12 cellular contexts compared by ENCODE assay signal in the genomic region with DNA sequence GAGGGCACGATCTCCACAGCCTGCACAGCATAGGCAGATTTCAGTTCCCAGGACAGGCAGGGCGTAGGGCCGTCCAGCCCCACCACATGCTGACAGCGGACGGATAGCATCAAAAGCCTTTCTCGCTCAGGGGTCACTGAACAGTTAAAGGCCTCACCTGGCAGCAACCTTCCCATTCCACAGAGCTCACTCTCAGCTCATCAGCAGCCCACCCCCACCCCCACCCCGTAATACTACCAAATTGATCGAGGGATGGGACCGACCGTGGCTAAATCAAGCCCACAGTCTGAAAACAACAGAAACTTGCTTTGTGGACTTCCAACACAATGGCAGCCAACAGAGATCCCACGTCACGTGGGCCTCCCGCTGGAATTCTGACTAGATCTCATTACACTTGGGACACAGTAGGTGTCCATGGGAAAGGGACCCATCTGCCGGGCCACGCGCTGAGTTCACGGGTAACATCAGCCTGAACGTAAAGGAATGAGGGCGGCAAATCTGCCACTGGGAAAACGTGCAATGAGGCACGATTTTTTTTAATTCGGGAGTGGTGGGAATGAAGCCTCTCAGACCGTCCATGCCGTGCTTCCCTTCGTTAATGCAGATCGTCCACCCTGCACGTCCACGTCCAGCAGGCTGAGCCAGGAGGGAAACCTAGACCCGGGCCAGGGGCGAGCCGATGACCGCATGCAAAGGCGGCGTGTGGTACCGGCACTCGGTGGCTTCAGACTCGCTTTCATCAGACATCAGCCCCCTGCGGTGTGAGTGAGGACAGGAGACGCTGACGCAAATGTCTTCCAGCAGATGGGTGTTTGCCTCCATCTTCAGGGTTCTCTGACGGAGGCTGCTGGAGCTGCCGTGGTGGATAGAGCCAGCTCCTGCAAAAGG.
DNase-seq lines count a peak whose midpoint lies in the region; ATAC-seq, FAIRE-seq and TF ChIP-seq lines count a peak whose summit lies in the region.
"Had no signal": no experiment of that assay in that cellular context is flagged by ENCODE, and none has a peak within 500 bp of the region (broad histone marks: within the 10 kb centered on the region; RNA-seq: fewer than 3 reads in every experiment).

No MANE protein-coding gene starts in this region.

- H3K27me3 Mint-ChIP-seq in CD14-positive monocyte (ENCODE audit: low read depth in 3 of 3) (peaks cover 11 to 12% (median 12%) of the 10 kb centered on the region in 3 donors), endodermal cell (ENCODE audit: insufficient read depth) (no peaks in the 10 kb centered on the region)
- H3K27me3 Mint-ChIP-seq: CD4-positive, alpha-beta T cell had no signal

- H3K27ac Mint-ChIP-seq in CD14-positive monocyte (no peak overlapping the region), endodermal cell (no peak overlapping the region)
- H3K27ac Mint-ChIP-seq: CD4-positive, alpha-beta T cell had no signal

- no peak overlapping the region for H3K9ac ChIP-seq in endodermal cell (ENCODE audit: extremely low read depth, low read length, poor library complexity, severe bottlenecking)

- in situ Hi-C loops in SK-MEL-5 (cut with HindIII; ENCODE audit: low pct_unique_long_range_greater_than_20kb, low sequenced_read_pairs), result no loop called here

- TF ChIP-seq CTCF in CD14-positive monocyte (IDR thresholded peaks at IDR 0.05) (no peak), endodermal cell (conservative IDR thresholded peaks at IDR 0.05) (no peak), omental fat pad (IDR thresholded peaks at IDR 0.05) (no peak), GM10266 (IDR thresholded peaks at IDR 0.05; ENCODE audit: control insufficient read depth, insufficient read depth, low read depth, missing control alignments) (no peak)

- H3K36me3 ChIP-seq in endodermal cell (ENCODE audit: control insufficient read depth, insufficient read depth, low read length), result peaks cover 16% of the 10 kb centered on the region
- no peaks in the 10 kb centered on the region for H3K36me3 ChIP-seq in effector memory CD4-positive, alpha-beta T cell (ENCODE audit: control insufficient read depth, insufficient read depth, low read length)

- no peaks in the 10 kb centered on the region for H3K27me3 ChIP-seq in endodermal cell (ENCODE audit: control insufficient read depth, insufficient read depth, low read length, poor library complexity, severe bottlenecking)
- H3K27me3 ChIP-seq in effector memory CD4-positive, alpha-beta T cell (replicated peaks; ENCODE audit: control insufficient read depth, insufficient read depth, low read length, poor library complexity, severe bottlenecking), result no peaks in the 10 kb centered on the region
- H3K27me3 ChIP-seq: MG63 had no signal

- no peaks in the 10 kb centered on the region for H3K4me1 ChIP-seq in endodermal cell (ENCODE audit: control insufficient read depth, insufficient read depth, low read length)
- peaks cover 6% of the 10 kb centered on the region for H3K4me1 ChIP-seq in effector memory CD4-positive, alpha-beta T cell (ENCODE audit: control insufficient read depth, insufficient read depth, low read length, poor library complexity, severe bottlenecking)

- H3K36me3 Mint-ChIP-seq in CD14-positive monocyte (no peaks in the 10 kb centered on the region), endodermal cell (ENCODE audit: low read depth) (peaks cover 54% of the 10 kb centered on the region)

- 94 to 96% methylated on average over 32 to 42 of the region's 42 CpGs for WGBS in endodermal cell (ENCODE audit: insufficient coverage in 1 of 2, insufficient read length in 1 of 2), 2 experiments

- intact Hi-C loops in CD14-positive monocyte (cut with micrococcal nuclease), result no loop called here

- no peak overlapping the region for H3K4me3 ChIP-seq in endodermal cell (ENCODE audit: low read length)
- H3K4me3 ChIP-seq in effector memory CD4-positive, alpha-beta T cell (ENCODE audit: insufficient read depth, low read depth, low read length, poor library complexity, severe bottlenecking), result no peak overlapping the region
- H3K4me3 ChIP-seq: MG63 had no signal

- DNase-seq in CD14-positive monocyte (ENCODE audit: low spot score) (peak; percentile 18), SK-MEL-5 (ENCODE audit: low read depth, low spot score) (peak; percentile 23), endodermal cell (peak; percentile 67), omental fat pad (ENCODE audit: low spot score) (peak; percentile 21), cerebellum (ENCODE audit: low spot score) (no peak), GM10266 (ENCODE audit: extremely low spot score) (no peak), H54 (ENCODE audit: insufficient read length, low spot score) (no peak)
- DNase-seq in effector memory CD4-positive, alpha-beta T cell, result no peak
- DNase-seq: activated gamma-delta T cell treated with Interleukin-2 at 50 U/mL for 16 hours; CD4-positive, alpha-beta T cell; MG63; NCI-H2171 treated with DMSO at 0.1 percent for 48 hours had no signal

- no peak for FAIRE-seq in H54 (lab: Jason Lieb, UNC)

- H3K9me3 ChIP-seq in endodermal cell (ENCODE audit: control insufficient read depth, low read length), result no peaks in the 10 kb centered on the region
- no peaks in the 10 kb centered on the region for H3K9me3 ChIP-seq in effector memory CD4-positive, alpha-beta T cell (ENCODE audit: control insufficient read depth, low read length)
- H3K9me3 ChIP-seq: MG63 had no signal

- no peaks in the 10 kb centered on the region for H3K9me3 Mint-ChIP-seq in CD14-positive monocyte
- no peaks in the 10 kb centered on the region for H3K9me3 Mint-ChIP-seq in endodermal cell
- H3K9me3 Mint-ChIP-seq: CD4-positive, alpha-beta T cell had no signal

- no peak for ATAC-seq in omental fat pad (ENCODE audit: low FRiP score)

- peaks cover 9% of the 10 kb centered on the region for H3K4me1 Mint-ChIP-seq in CD14-positive monocyte
- no peaks in the 10 kb centered on the region for H3K4me1 Mint-ChIP-seq in endodermal cell

- no peak for TF ChIP-seq POLR2A in H54 (IDR thresholded peaks at IDR 0.05; ENCODE audit: low read depth, low read length)

- peak overlapping the region; percentile 17 for H3K27ac ChIP-seq in endodermal cell (ENCODE audit: low read depth, low read length)
- no peak overlapping the region for H3K27ac ChIP-seq in effector memory CD4-positive, alpha-beta T cell (ENCODE audit: insufficient read depth, low read length, poor library complexity, severe bottlenecking)

- peak overlapping the region in 1 of 2 donors; percentile 61 for H3K4me3 Mint-ChIP-seq in CD14-positive monocyte
- no peak overlapping the region for H3K4me3 Mint-ChIP-seq in endodermal cell
- H3K4me3 Mint-ChIP-seq: CD4-positive, alpha-beta T cell had no signal

Comparison
In these comparisons a context has a peak if more than half of its experiments do, and no peak if none do; other contexts are left out.
1. DNase-seq: peak in CD14-positive monocyte (single experiment), SK-MEL-5 (single experiment), endodermal cell (single experiment) and omental fat pad (single experiment); none in cerebellum (single experiment), GM10266 (single experiment), H54 (single experiment) and effector memory CD4-positive, alpha-beta T cell (0 of 3).